Comparison of ENCODE assay signal across 8 cellular contexts in genomic region chr9:34546834-34547827, GRCh38. TPM values are rescaled to one million over a fixed set of nuclear protein-coding genes. Genes with fewer than 3 reads are reported as not detected.
DNase-seq lines count a peak whose midpoint lies in the region; ATAC-seq, FAIRE-seq and TF ChIP-seq lines count a peak whose summit lies in the region.

No MANE protein-coding gene starts in this region.

- no peaks in the 10 kb centered on the region for H3K36me3 ChIP-seq in adipocyte (ENCODE audit: control insufficient read depth, insufficient read depth, low read length, severe bottlenecking)
- no peaks in the 10 kb centered on the region for H3K36me3 ChIP-seq in left ventricle myocardium inferior

- H3K9me3 ChIP-seq in adipocyte (ENCODE audit: control insufficient read depth, low read length) = peaks cover 2% of the 10 kb centered on the region
- no peaks in the 10 kb centered on the region for H3K9me3 ChIP-seq in left ventricle myocardium inferior (replicated peaks)

- DNase-seq in CD1c-positive myeloid dendritic cell (ENCODE audit: extremely low spot score) = peak; percentile 82
- DNase-seq in HK-2 (ENCODE audit: unreplicated experiment) = peak; percentile 55
- DNase-seq in RCC 7860 (ENCODE audit: low spot score) = peak; percentile 38
- peak; percentile 74 for DNase-seq in adipocyte (ENCODE audit: low read depth)
- DNase-seq in left ventricle myocardium inferior = peak; percentile 46
- DNase-seq in retina = peak; percentile 74

- no peak overlapping the region for H3K9ac ChIP-seq in adipocyte (ENCODE audit: low read length)

- ATAC-seq in GM21447 (IDR thresholded peaks at IDR 0.05; ENCODE audit: unreplicated experiment) = no peak
- ATAC-seq in HG03378 (IDR thresholded peaks at IDR 0.05; ENCODE audit: unreplicated experiment) = no peak

- H3K27me3 ChIP-seq in adipocyte (replicated peaks; ENCODE audit: control insufficient read depth, insufficient read depth, low read length) (peaks cover 9% of the 10 kb centered on the region), left ventricle myocardium inferior (ENCODE audit: low read depth) (peaks cover 33% of the 10 kb centered on the region)

- no peak overlapping the region for H3K27ac ChIP-seq in left ventricle myocardium inferior (replicated peaks)

- TF ChIP-seq CTCF in left ventricle myocardium inferior (IDR thresholded peaks at IDR 0.05; ENCODE audit: borderline replicate concordance) = peak; percentile 76

- intact Hi-C loops in left ventricle myocardium inferior (cut with micrococcal nuclease) = loop anchor here (5.0 kb wide), 1 partner anchor 45 kb away; no protein-coding TSS in a partner anchor

- H3K4me3 ChIP-seq in adipocyte (ENCODE audit: low read length) (no peak overlapping the region), left ventricle myocardium inferior (no peak overlapping the region)

- FAIRE-seq in RCC 7860 (lab: Jason Lieb, UNC) = no peak

- H3K4me1 ChIP-seq in adipocyte (ENCODE audit: control insufficient read depth, insufficient read depth, low read length) = no peaks in the 10 kb centered on the region
- no peaks in the 10 kb centered on the region for H3K4me1 ChIP-seq in left ventricle myocardium inferior

RNA-seq across cellular contexts. Expression of gene ENHO, which starts 24.3 kb away (rescaled TPM):
- total RNA-seq in left ventricle myocardium inferior = not detected

RNA-seq across cellular contexts. Expression of gene CNTFR, which starts 42.4 kb away (rescaled TPM):
- 4.6 TPM for total RNA-seq in left ventricle myocardium inferior
